ENCODE assay signal across 22 cellular contexts in the genomic region with DNA sequence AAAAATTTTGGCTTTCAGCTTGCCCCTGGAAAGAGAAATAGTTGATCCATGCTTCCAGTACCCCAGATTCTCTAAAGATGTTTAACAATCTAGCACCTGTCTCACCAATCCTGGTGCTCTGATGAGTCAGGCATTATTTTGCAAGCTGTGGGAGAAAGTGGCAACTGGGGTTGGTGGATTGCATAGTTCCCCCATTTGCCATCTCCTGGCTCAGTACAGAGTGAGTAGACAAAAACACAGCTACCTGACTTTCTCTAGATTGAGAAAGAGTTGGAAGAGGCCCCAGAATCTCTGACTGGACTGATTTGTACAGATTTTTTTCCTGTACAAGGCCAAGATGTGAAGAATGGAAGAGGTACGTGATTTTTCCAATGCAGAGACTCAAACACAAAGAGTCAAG.
DNase-seq lines count a peak whose midpoint lies in the region; ATAC-seq and TF ChIP-seq lines count a peak whose summit lies in the region.
"Had no signal": no experiment of that assay in that cellular context is flagged by ENCODE, and none has a peak within 500 bp of the region (broad histone marks: within the 10 kb centered on the region; RNA-seq: fewer than 3 reads in every experiment).

No MANE protein-coding gene starts in this region.

- H3K79me1 ChIP-seq in mesenchymal stem cell (replicated peaks; ENCODE audit: low read length, poor library complexity, severe bottlenecking) = no peaks in the 10 kb centered on the region

- H3K9ac ChIP-seq in mesenchymal stem cell (ENCODE audit: low read length) = no peak overlapping the region

- TF ChIP-seq POLR2A in GM18505 (IDR thresholded peaks at IDR 0.05; ENCODE audit: borderline replicate concordance, extremely low read depth, insufficient read depth, insufficient read length) = no peak

- no peak overlapping the region for H4K8ac ChIP-seq in mesenchymal stem cell (ENCODE audit: low read length)

- WGBS in mesenchymal stem cell = no CpG with 5 or more reads among the region's 1 CpG

- no peak overlapping the region for H4K91ac ChIP-seq in mesenchymal stem cell (ENCODE audit: low read length)

- no peak overlapping the region for H2AK5ac ChIP-seq in mesenchymal stem cell (ENCODE audit: low read length, severe bottlenecking)

- H2AFZ ChIP-seq in mesenchymal stem cell (ENCODE audit: low read depth, low read length) = no peak overlapping the region

- H3K23ac ChIP-seq in mesenchymal stem cell (ENCODE audit: low read length in 2 of 2) = no peak overlapping the region

- no peak overlapping the region for H3K18ac ChIP-seq in mesenchymal stem cell (ENCODE audit: low read depth in 1 of 2, low read length in 2 of 2)

- TF ChIP-seq CTCF in epithelial cell of esophagus (IDR thresholded peaks at IDR 0.05; ENCODE audit: insufficient read depth, low read depth, low read length, missing control alignments) = no peak

- no peak overlapping the region for H3K27ac ChIP-seq in mesenchymal stem cell (ENCODE audit: low read length, poor library complexity, severe bottlenecking)
- H3K27ac ChIP-seq: sigmoid colon, testis had no signal

- no peaks in the 10 kb centered on the region for H3K4me1 ChIP-seq in mesenchymal stem cell (ENCODE audit: control insufficient read depth, insufficient read depth, low read depth, low read length)
- H3K4me1 ChIP-seq: HAP-1, sigmoid colon, testis had no signal

- DNase-seq in AG20443 (ENCODE audit: low spot score) (peak; percentile 12), M059J (ENCODE audit: low read depth) (peak; percentile 45), epithelial cell of esophagus (ENCODE audit: low read depth) (peak; percentile 75), mesenchymal stem cell (peak; percentile 0), HPDE6-E6E7 (ENCODE audit: extremely low spot score) (no peak)
- no peak for DNase-seq in activated CD4-positive, CD25-positive, alpha-beta regulatory T cell (lab: John Stamatoyannopoulos, UW)
- DNase-seq: activated CD4-positive, alpha-beta T cell treated with anti-CD3 and anti-CD28 coated beads for 48 hours; activated naive CD8-positive, alpha-beta T cell treated with anti-CD3 and anti-CD28 coated beads, Interleukin-2, amount 10 ng/mL, durations not matched to agents 7 days and 5 days; CD8-positive, alpha-beta T cell; DMS53; midbrain; NCI-H1436 treated with DMSO at 0.1 percent for 48 hours; posterior cingulate gyrus; SIG-M5; sigmoid colon; T-helper 1 cell; testis had no signal

- no peak overlapping the region for H2BK5ac ChIP-seq in mesenchymal stem cell (ENCODE audit: low read depth, low read length, poor library complexity, severe bottlenecking)

- H3K14ac ChIP-seq in mesenchymal stem cell (ENCODE audit: low read length in 2 of 2) = no peak overlapping the region

- H3K4ac ChIP-seq in mesenchymal stem cell (ENCODE audit: low read depth in 1 of 2, low read length in 2 of 2) = no peak overlapping the region

- no peak overlapping the region for H2BK15ac ChIP-seq in mesenchymal stem cell (ENCODE audit: low read depth, poor library complexity, severe bottlenecking)

- H3K4me3 ChIP-seq in epithelial cell of esophagus (ENCODE audit: low read length) = no peak overlapping the region
- no peak overlapping the region for H3K4me3 ChIP-seq in mesenchymal stem cell (ENCODE audit: insufficient read depth in 1 of 2, low read depth in 1 of 2, low read length in 2 of 2)
- H3K4me3 ChIP-seq: HAP-1, sigmoid colon, testis had no signal

- H3K27me3 ChIP-seq in mesenchymal stem cell (ENCODE audit: control insufficient read depth in 1 of 2, insufficient read depth in 1 of 2, low read length in 2 of 2) = no peaks in the 10 kb centered on the region
- H3K27me3 ChIP-seq: sigmoid colon, testis had no signal

- ATAC-seq in HG03442 (IDR thresholded peaks at IDR 0.05; ENCODE audit: unreplicated experiment) = no peak
- ATAC-seq in GM18505 (IDR thresholded peaks at IDR 0.05; ENCODE audit: unreplicated experiment) = no peak
- ATAC-seq: CD8-positive, alpha-beta T cell; HepG2; stimulated activated effector memory CD8-positive, alpha-beta T cell treated with anti-CD3 and anti-CD28 coated beads, Interleukin-12 subunit alpha, Interleukin-12 subunit beta, amount 100 ng/mL, for 72 hours had no signal

- no peak overlapping the region for H3K4me2 ChIP-seq in mesenchymal stem cell (ENCODE audit: low read length, poor library complexity, severe bottlenecking)

- no peak overlapping the region for H2BK12ac ChIP-seq in mesenchymal stem cell (ENCODE audit: low read length in 2 of 2)

- no peaks in the 10 kb centered on the region for H3K36me3 ChIP-seq in mesenchymal stem cell (ENCODE audit: control insufficient read depth in 1 of 2, insufficient read depth in 2 of 2, low read depth in 1 of 2, low read length in 2 of 2)
- H3K36me3 ChIP-seq: HAP-1, sigmoid colon had no signal

- H3K9me3 ChIP-seq in mesenchymal stem cell (ENCODE audit: control insufficient read depth, low read length) = no peaks in the 10 kb centered on the region
- H3K9me3 ChIP-seq: HAP-1, sigmoid colon, testis had no signal

- H2BK120ac ChIP-seq in mesenchymal stem cell (ENCODE audit: low read depth, low read length) = no peak overlapping the region

Comparison
In these comparisons a context has a peak if more than half of its experiments do, and no peak if none do; other contexts are left out.
1. DNase-seq: peak in AG20443 (single experiment), M059J (single experiment), epithelial cell of esophagus (single experiment) and mesenchymal stem cell (single experiment); none in activated CD4-positive, CD25-positive, alpha-beta regulatory T cell (0 of 4) and HPDE6-E6E7 (single experiment).